Comparison of ENCODE assay signal across 29 cellular contexts in the genomic region with DNA sequence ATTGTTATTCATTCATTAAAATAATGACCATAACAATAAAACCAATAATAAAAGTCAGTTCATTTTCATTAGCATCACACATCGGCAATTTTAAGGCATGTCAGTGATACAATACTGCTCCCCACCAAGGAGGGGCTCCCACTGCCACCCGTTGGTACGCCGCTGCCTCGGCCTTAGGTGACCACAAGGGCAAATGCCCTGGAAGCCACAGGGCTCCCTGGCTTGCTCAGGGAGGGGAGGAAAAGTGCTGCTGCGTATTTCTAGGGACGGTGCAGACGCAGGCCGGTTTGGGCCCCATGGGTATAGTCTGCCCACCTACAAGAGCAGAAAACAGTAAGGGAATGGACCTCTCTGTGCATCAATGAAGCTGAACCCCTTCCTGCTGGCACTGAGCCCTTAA.
"Had no signal": no experiment of that assay in that cellular context is flagged by ENCODE, and none has a peak within 500 bp of the region (broad histone marks: within the 10 kb centered on the region; RNA-seq: fewer than 3 reads in every experiment).

No MANE protein-coding gene starts in this region.

- H3K9me3 ChIP-seq: esophagus muscularis mucosa, gastrocnemius medialis, heart left ventricle had no signal

- H3K4me3 ChIP-seq: esophagus muscularis mucosa, gastrocnemius medialis, heart left ventricle had no signal

- H3K27ac ChIP-seq: esophagus muscularis mucosa, foreskin keratinocyte, gastrocnemius medialis, heart left ventricle had no signal

- H3K4me1 ChIP-seq: foreskin keratinocyte had no signal

- H3K27me3 Mint-ChIP-seq: effector memory CD8-positive, alpha-beta T cell had no signal

- H3K27me3 ChIP-seq: gastrocnemius medialis, heart left ventricle had no signal

- H3K27ac Mint-ChIP-seq: activated CD4-positive, alpha-beta memory T cell treated with anti-CD3 and anti-CD28 coated beads, Interleukin-2, amount 10 ng/mL, durations not matched to agents 7 days and 5 days; activated CD4-positive, alpha-beta T cell treated with anti-CD3 and anti-CD28 coated beads, Interleukin-2, amount 10 ng/mL, durations not matched to agents 7 days and 5 days; activated naive CD8-positive, alpha-beta T cell; activated T-cell treated with anti-CD3 and anti-CD28 coated beads, Interleukin-2, amount 50 U/mL, for 24 hours; activated T-cell treated with anti-CD3 and anti-CD28 coated beads, Interleukin-2, amount 50 U/mL, for 72 hours; effector memory CD8-positive, alpha-beta T cell; T-helper 1 cell treated with Interleukin-12 subunit alpha and Interleukin-12 subunit beta and Interleukin-4 antibody, amounts not matched to agents 30 μg/mL and 1 μg/mL, for 36 hours had no signal

- H3K36me3 ChIP-seq: esophagus muscularis mucosa, gastrocnemius medialis, heart left ventricle had no signal

- ATAC-seq: activated T-cell treated with anti-CD3 and anti-CD28 coated beads, Interleukin-2, amount 50 U/mL, for 72 hours; effector memory CD8-positive, alpha-beta T cell; foreskin keratinocyte; gastrocnemius medialis; heart left ventricle had no signal

- DNase-seq: activated CD4-positive, alpha-beta memory T cell treated with anti-CD3 and anti-CD28 coated beads, Interleukin-2, amount 10 ng/mL, durations not matched to agents 7 days and 5 days; activated CD4-positive, alpha-beta T cell treated with anti-CD3 and anti-CD28 coated beads for 1 hour; activated CD4-positive, alpha-beta T cell treated with anti-CD3 and anti-CD28 coated beads for 4 hours; activated CD4-positive, alpha-beta T cell treated with anti-CD3 and anti-CD28 coated beads, Interleukin-2, amount 10 ng/mL, durations not matched to agents 7 days and 5 days; activated CD4-positive, alpha-beta T cell treated with anti-CD3 and anti-CD28 coated beads, Interleukin-2, amount 50 U/mL, for 4 hours; activated CD8-positive, alpha-beta memory T cell treated with anti-CD3 and anti-CD28 coated beads, Interleukin-2, amount 50 U/mL, for 48 hours; activated effector memory CD4-positive, alpha-beta T cell treated with Interleukin-2 at 50 U/mL for 16 hours; activated gamma-delta T cell treated with Interleukin-2 at 50 U/mL for 16 hours; activated naive CD4-positive, alpha-beta T cell treated with anti-CD3 and anti-CD28 coated beads, Interleukin-2, amount 50 U/mL, for 16 hours; activated naive CD4-positive, alpha-beta T cell treated with Interleukin-2 at 50 U/mL for 16 hours; activated T-cell treated with anti-CD3 and anti-CD28 coated beads for 4 hours; activated T-cell treated with anti-CD3 and anti-CD28 coated beads, Interleukin-2, amount 50 U/mL, for 24 hours; activated T-cell treated with anti-CD3 and anti-CD28 coated beads, Interleukin-2, amount 50 U/mL, for 72 hours; amniotic stem cell; anterior cingulate cortex; caudate nucleus; cortex of kidney; dermis blood vessel endothelial cell; effector CD4-positive, alpha-beta T cell; effector memory CD8-positive, alpha-beta T cell; erythroblast; foreskin keratinocyte; gastrocnemius medialis; glutamatergic neuron; heart left ventricle; T1000 had no signal

- H3K9me3 Mint-ChIP-seq: activated CD4-positive, alpha-beta memory T cell treated with anti-CD3 and anti-CD28 coated beads, Interleukin-2, amount 10 ng/mL, durations not matched to agents 7 days and 5 days; activated CD4-positive, alpha-beta T cell treated with anti-CD3 and anti-CD28 coated beads, Interleukin-2, amount 10 ng/mL, durations not matched to agents 7 days and 5 days; activated T-cell treated with anti-CD3 and anti-CD28 coated beads, Interleukin-2, amount 50 U/mL, for 24 hours; activated T-cell treated with anti-CD3 and anti-CD28 coated beads, Interleukin-2, amount 50 U/mL, for 72 hours; effector memory CD8-positive, alpha-beta T cell; T-helper 1 cell treated with Interleukin-12 subunit alpha and Interleukin-12 subunit beta and Interleukin-4 antibody, amounts not matched to agents 30 μg/mL and 1 μg/mL, for 36 hours had no signal

- H3K36me3 Mint-ChIP-seq: activated naive CD8-positive, alpha-beta T cell had no signal

- H3K4me3 Mint-ChIP-seq: activated CD4-positive, alpha-beta memory T cell treated with anti-CD3 and anti-CD28 coated beads, Interleukin-2, amount 10 ng/mL, durations not matched to agents 7 days and 5 days; activated CD4-positive, alpha-beta T cell treated with anti-CD3 and anti-CD28 coated beads, Interleukin-2, amount 10 ng/mL, durations not matched to agents 7 days and 5 days; activated naive CD8-positive, alpha-beta T cell; activated T-cell treated with anti-CD3 and anti-CD28 coated beads, Interleukin-2, amount 50 U/mL, for 24 hours; activated T-cell treated with anti-CD3 and anti-CD28 coated beads, Interleukin-2, amount 50 U/mL, for 72 hours; effector memory CD8-positive, alpha-beta T cell; T-helper 1 cell treated with Interleukin-12 subunit alpha and Interleukin-12 subunit beta and Interleukin-4 antibody, amounts not matched to agents 30 μg/mL and 1 μg/mL, for 36 hours had no signal
